Comparison of ENCODE assay signal across 9 cellular contexts in the genomic region with DNA sequence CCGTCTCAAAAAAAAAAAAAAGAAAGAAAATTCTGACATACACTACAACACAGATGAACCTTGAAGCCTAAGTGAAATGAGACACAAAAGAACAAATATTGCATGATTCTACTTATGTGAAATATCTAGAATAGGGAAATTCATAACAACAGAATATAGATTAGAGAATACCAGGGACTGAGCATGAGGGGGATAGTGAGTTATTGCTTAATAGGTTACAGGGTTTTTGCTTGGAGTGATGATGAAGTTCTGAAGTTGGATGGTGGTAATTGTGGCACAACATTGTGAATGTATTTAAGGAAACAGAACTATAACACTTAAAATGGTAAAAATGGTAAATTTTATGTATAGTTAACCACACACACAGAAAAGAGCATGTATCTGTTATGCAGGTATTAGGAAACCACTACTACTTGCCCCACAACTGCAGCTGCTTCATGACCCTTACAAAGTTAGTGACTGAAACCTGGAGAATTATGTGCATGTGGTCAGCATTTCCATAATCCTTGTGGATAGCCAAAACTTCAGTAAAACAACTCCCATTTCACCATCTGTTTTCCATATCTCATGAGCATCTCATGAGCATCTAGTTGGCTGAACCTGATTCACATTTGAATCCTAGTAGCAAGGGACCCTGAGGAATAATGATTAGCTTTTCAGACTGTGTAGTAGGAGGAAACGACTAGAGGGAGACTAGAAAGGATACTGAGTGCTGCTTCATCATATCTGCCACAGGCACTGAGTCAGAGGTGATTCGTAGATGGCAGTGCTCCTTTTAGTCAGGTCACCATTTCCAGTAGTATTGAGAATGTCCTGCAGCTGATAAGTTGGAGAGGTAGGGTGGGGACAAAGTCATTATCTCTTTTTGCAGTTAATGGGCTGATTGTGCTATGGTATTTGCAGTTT. TPM values are rescaled to one million over a fixed set of nuclear protein-coding genes. Genes with fewer than 3 reads are reported as not detected.
DNase-seq lines count a peak whose midpoint lies in the region; TF ChIP-seq lines count a peak whose summit lies in the region.
"Had no signal": no experiment of that assay in that cellular context is flagged by ENCODE, and none has a peak within 500 bp of the region (broad histone marks: within the 10 kb centered on the region; RNA-seq: fewer than 3 reads in every experiment).

No MANE protein-coding gene starts in this region.

- peaks cover 83% of the 10 kb centered on the region for H3K79me2 ChIP-seq in smooth muscle cell (ENCODE audit: low read depth)

- H3K27me3 ChIP-seq in smooth muscle cell (ENCODE audit: low read depth): no peaks in the 10 kb centered on the region
- H3K27me3 ChIP-seq: BLaER1 had no signal

- no peak overlapping the region for H3K9ac ChIP-seq in smooth muscle cell (ENCODE audit: low read depth)
- H3K9ac ChIP-seq: BLaER1 had no signal

- H3K4me2 ChIP-seq in smooth muscle cell: no peak overlapping the region
- H3K4me2 ChIP-seq: BLaER1 had no signal

- H2AFZ ChIP-seq in smooth muscle cell (ENCODE audit: low read depth): no peak overlapping the region

- H3K4me1 ChIP-seq in smooth muscle cell (ENCODE audit: low read depth): no peaks in the 10 kb centered on the region
- H3K4me1 ChIP-seq: BLaER1 had no signal

- no peaks in the 10 kb centered on the region for H3K36me3 ChIP-seq in smooth muscle cell (ENCODE audit: low read depth)

- peak overlapping the region; percentile 27 for H3K27ac ChIP-seq in smooth muscle cell (ENCODE audit: low read depth)
- H3K27ac ChIP-seq: BLaER1 had no signal

- H3K9me3 ChIP-seq in smooth muscle cell (replicated peaks; ENCODE audit: low read depth): no peaks in the 10 kb centered on the region
- H3K9me3 ChIP-seq: BLaER1 had no signal

- TF ChIP-seq CTCF in choroid plexus epithelial cell (conservative IDR thresholded peaks at IDR 0.05; ENCODE audit: low read depth, low read length) (no peak), smooth muscle cell (IDR thresholded peaks at IDR 0.05; ENCODE audit: borderline replicate concordance, insufficient read depth, poor library complexity, severe bottlenecking) (no peak)

- no peaks in the 10 kb centered on the region for H3F3A ChIP-seq in smooth muscle cell (ENCODE audit: low read depth)

- peaks cover 91% of the 10 kb centered on the region for H4K20me1 ChIP-seq in smooth muscle cell (ENCODE audit: low read depth)

- WGBS in smooth muscle cell (ENCODE audit: low lambda C conversion rate): 38% methylated on average over 3 of the region's 3 CpGs

- peak; percentile 19 for DNase-seq in NOMO-1 treated with DMSO at 0.1 percent for 48 hours (lab: John Stamatoyannopoulos, UW; ENCODE audit: unreplicated experiment)
- DNase-seq in NOMO-1 treated with dmso at 0.1 percent for 144 hours (lab: John Stamatoyannopoulos, UW; ENCODE audit: unreplicated experiment): no peak
- peak; percentile 0 for DNase-seq in NCI-H524 treated with DMSO at 0.1 percent for 48 hours (lab: John Stamatoyannopoulos, UW)
- DNase-seq in choroid plexus epithelial cell (ENCODE audit: low read depth): peak; percentile 37
- no peak for DNase-seq in smooth muscle cell (lab: John Stamatoyannopoulos, UW; ENCODE audit: unreplicated experiment)
- no peak for DNase-seq in putamen (ENCODE audit: low spot score)
- DNase-seq in NCI-H1436 (lab: John Stamatoyannopoulos, UW): no peak
- DNase-seq in activated CD4-positive, CD25-positive, alpha-beta regulatory T cell treated with anti-CD3 and anti-CD28 coated beads, Interleukin-2, amount 50 U/mL, for 72 hours: no peak

- no peak overlapping the region for H3K4me3 ChIP-seq in choroid plexus epithelial cell (ENCODE audit: low read depth, low read length)
- no peak overlapping the region for H3K4me3 ChIP-seq in smooth muscle cell
- H3K4me3 ChIP-seq: BLaER1 had no signal

RNA-seq across cellular contexts. Expression of a gene that starts 26.3 kb away (rescaled TPM):
- total RNA-seq in smooth muscle cell: 30.1 and 35.4 TPM in 2 replicates
- 7.4 and 9.7 TPM in 2 replicates for polyA plus RNA-seq in smooth muscle cell

Comparison
In these comparisons a context has a peak if more than half of its experiments do, and no peak if none do; other contexts are left out.
1. DNase-seq: peak in NOMO-1 treated with DMSO at 0.1 percent for 48 hours (single experiment), NCI-H524 treated with DMSO at 0.1 percent for 48 hours (single experiment) and choroid plexus epithelial cell (single experiment); none in NOMO-1 treated with dmso at 0.1 percent for 144 hours (single experiment), smooth muscle cell (single experiment), putamen (single experiment), NCI-H1436 (single experiment) and activated CD4-positive, CD25-positive, alpha-beta regulatory T cell treated with anti-CD3 and anti-CD28 coated beads, Interleukin-2, amount 50 U/mL, for 72 hours (single experiment).